In the genomic region with DNA sequence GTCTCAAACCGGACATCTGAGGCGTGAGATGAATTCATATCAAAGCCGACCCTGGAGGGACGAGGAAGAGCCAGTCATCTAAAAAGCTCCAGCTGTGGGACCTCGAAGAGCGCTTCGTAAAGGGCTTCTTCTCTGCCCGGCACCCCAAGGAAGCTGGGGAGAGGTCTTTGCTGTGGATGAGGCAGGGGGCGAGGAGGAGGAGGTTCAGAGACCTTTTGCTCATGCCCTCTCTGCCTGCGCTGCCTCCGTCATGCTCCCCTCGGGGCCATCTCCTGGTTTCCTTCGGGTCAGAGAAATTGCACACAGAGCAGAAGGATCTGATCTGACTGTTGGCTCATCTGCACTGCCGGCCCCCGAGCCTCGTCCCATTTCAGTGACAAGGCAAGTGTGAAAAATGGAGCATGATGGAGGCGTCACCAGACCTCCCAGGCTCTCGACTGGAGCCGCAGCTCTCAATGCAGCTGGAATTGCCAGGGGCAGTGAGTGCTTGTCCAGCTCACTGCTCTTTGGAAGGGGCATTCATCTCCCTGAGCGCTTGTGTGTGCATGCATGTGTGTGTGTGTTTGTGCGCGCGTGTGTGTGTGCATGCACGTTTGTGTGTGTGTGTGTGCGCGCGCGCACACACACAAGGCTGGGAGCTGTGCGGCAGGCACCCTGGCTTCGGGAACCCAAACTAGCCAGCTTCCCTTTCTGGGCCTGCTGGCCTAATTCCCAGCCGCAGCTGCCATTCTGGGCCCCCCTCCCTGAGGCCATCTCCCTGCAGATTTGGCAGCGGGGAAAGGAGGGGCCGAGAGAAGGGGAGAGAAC, we compare ENCODE assay signal across 8 cellular contexts. TPM values are rescaled to one million over a fixed set of nuclear protein-coding genes. Genes with fewer than 3 reads are reported as not detected.
DNase-seq lines count a peak whose midpoint lies in the region; ATAC-seq, FAIRE-seq and TF ChIP-seq lines count a peak whose summit lies in the region.

No MANE protein-coding gene starts in this region.

- H3K9ac ChIP-seq in kidney (ENCODE audit: low read length in 2 of 2): peak overlapping the region in 1 of 2 donors; percentile 19

- peaks cover 14% of the 10 kb centered on the region for H3K4me1 Mint-ChIP-seq in activated naive CD4-positive, alpha-beta T cell treated with anti-CD3 and anti-CD28 coated beads, Interleukin-2, amount 10 ng/mL, durations not matched to agents 7 days and 5 days

- H3K9me3 Mint-ChIP-seq in activated naive CD4-positive, alpha-beta T cell treated with anti-CD3 and anti-CD28 coated beads, Interleukin-2, amount 10 ng/mL, durations not matched to agents 7 days and 5 days: no peaks in the 10 kb centered on the region

- peaks cover 86% of the 10 kb centered on the region for H3K27me3 Mint-ChIP-seq in activated naive CD4-positive, alpha-beta T cell treated with anti-CD3 and anti-CD28 coated beads, Interleukin-2, amount 10 ng/mL, durations not matched to agents 7 days and 5 days

- DNase-seq in activated naive CD4-positive, alpha-beta T cell treated with anti-CD3 and anti-CD28 coated beads, Interleukin-2, amount 10 ng/mL, durations not matched to agents 7 days and 5 days: no peak
- DNase-seq in activated naive CD4-positive, alpha-beta T cell treated with Interleukin-2 at 50 U/mL for 16 hours: no peak
- DNase-seq in WERI-Rb-1: peak; percentile 60
- peak; percentile 58 for DNase-seq in kidney
- peak in 1 of 2 donors; percentile 22 for DNase-seq in uterus
- DNase-seq in HAP-1 (ENCODE audit: low spot score in 2 of 2): no peak

- H3K9me3 ChIP-seq in WERI-Rb-1 (ENCODE audit: severe bottlenecking) (no peaks in the 10 kb centered on the region), kidney (ENCODE audit: control insufficient read depth in 1 of 2, low read length in 2 of 2) (no peaks in the 10 kb centered on the region), uterus (no peaks in the 10 kb centered on the region), HAP-1 (no peaks in the 10 kb centered on the region)

- no peak for TF ChIP-seq POLR2A in uterus (IDR thresholded peaks at IDR 0.05)

- H3K4me3 Mint-ChIP-seq in activated naive CD4-positive, alpha-beta T cell treated with anti-CD3 and anti-CD28 coated beads, Interleukin-2, amount 10 ng/mL, durations not matched to agents 7 days and 5 days: peak overlapping the region; percentile 48

- ATAC-seq in HG03571 (IDR thresholded peaks at IDR 0.05; ENCODE audit: unreplicated experiment) (no peak), GM18498 (IDR thresholded peaks at IDR 0.05; ENCODE audit: unreplicated experiment) (no peak)

- H3K4me1 ChIP-seq in kidney (ENCODE audit: control insufficient read depth in 1 of 2, insufficient read depth in 1 of 2, low read depth in 1 of 2, low read length in 2 of 2): peaks cover 0 to 7% of the 10 kb centered on the region in 2 donors
- no peaks in the 10 kb centered on the region for H3K4me1 ChIP-seq in uterus
- peaks cover 10% of the 10 kb centered on the region for H3K4me1 ChIP-seq in HAP-1

- H3K36me3 Mint-ChIP-seq in activated naive CD4-positive, alpha-beta T cell treated with anti-CD3 and anti-CD28 coated beads, Interleukin-2, amount 10 ng/mL, durations not matched to agents 7 days and 5 days: no peaks in the 10 kb centered on the region

- no peak for TF ChIP-seq CTCF in WERI-Rb-1 (IDR thresholded peaks at IDR 0.05; ENCODE audit: low read depth, low read length)
- TF ChIP-seq CTCF in kidney (IDR thresholded peaks at IDR 0.05; ENCODE audit: borderline replicate concordance, extremely low read depth, insufficient read depth): no peak
- no peak for TF ChIP-seq CTCF in uterus (IDR thresholded peaks at IDR 0.05)

- H3K27ac Mint-ChIP-seq in activated naive CD4-positive, alpha-beta T cell treated with anti-CD3 and anti-CD28 coated beads, Interleukin-2, amount 10 ng/mL, durations not matched to agents 7 days and 5 days: no peak overlapping the region

- in situ Hi-C loops in HAP-1 (cut with MboI; ENCODE audit: low sequenced_read_pairs): loop anchor here (5.0 kb wide), 1 partner anchor 63 kb away; the partner anchor contains the start of gene UNC119B

- intact Hi-C loops in kidney (cut with DNase I) (loop anchor here (10.0 kb wide), 1 partner anchor 65 kb away; the partner anchor contains the start of gene UNC119B), uterus (cut with DNase I; ENCODE audit: low total_unique reads) (loop anchor here (5.0 kb wide), 1 partner anchor 63 kb away; the partner anchor contains the start of gene UNC119B)

- CTCF ChIA-PET in activated naive CD4-positive, alpha-beta T cell treated with anti-CD3 and anti-CD28 coated beads, Interleukin-2, amount 10 ng/mL, durations not matched to agents 7 days and 5 days (lab: Charles Lee): interaction anchor here (0.8 to 5.6 kb wide), 44 partner anchors 9 to 460 kb away, joined by 3 to 50 read pairs (median 5); partner anchors contain the start of genes ACADS, MLEC, PLA2G1B and POP5

- H3K4me3 ChIP-seq in WERI-Rb-1 (ENCODE audit: low read depth, low read length) (no peak overlapping the region), kidney (ENCODE audit: low read length in 2 of 2) (peak overlapping the region; percentile 26 to 37), uterus (peak overlapping the region; percentile 32 to 33), HAP-1 (no peak overlapping the region; the same call in 1 of the 2 replicates)

- no peak for FAIRE-seq in kidney (lab: Jason Lieb, UNC)

- H3K27me3 ChIP-seq in WERI-Rb-1 (ENCODE audit: insufficient read depth, low read depth, severe bottlenecking) (peaks cover 58% of the 10 kb centered on the region), uterus (no peaks in the 10 kb centered on the region), HAP-1 (ENCODE audit: low read depth) (no peaks in the 10 kb centered on the region)

- H3K36me3 ChIP-seq in WERI-Rb-1 (no peaks in the 10 kb centered on the region), kidney (ENCODE audit: control insufficient read depth in 1 of 2, insufficient read depth in 2 of 2, low read length in 2 of 2) (no peaks in the 10 kb centered on the region), uterus (no peaks in the 10 kb centered on the region), HAP-1 (replicated peaks) (no peaks in the 10 kb centered on the region)

- H3K27ac ChIP-seq in WERI-Rb-1 (no peak overlapping the region), kidney (ENCODE audit: low read depth in 2 of 2, low read length in 2 of 2) (no peak overlapping the region), uterus (peak overlapping the region; percentile 62 to 76)

RNA-seq across cellular contexts. Expression of gene CABP1, which starts 9.2 kb away (rescaled TPM):
- total RNA-seq in kidney: 2.0 TPM
- 24.1 TPM for polyA plus RNA-seq in kidney (ENCODE audit: insufficient read depth, low read depth, low replicate concordance)
- 1 to 10 TPM in 2 of 4 donors, under 1 TPM in 1, not detected in 1; 0.51 to 6.4 (median 2.1) TPM for total RNA-seq in uterus

RNA-seq across cellular contexts. Expression of gene MLEC, which starts 37.3 kb away (rescaled TPM):
- total RNA-seq in kidney (146 TPM), uterus (100 to 1,000 TPM in 1 of 4 donors, 10 to 100 TPM in 3; 15.6 to 108 (median 53.5) TPM)
- polyA plus RNA-seq in kidney (ENCODE audit: insufficient read depth, low read depth, low replicate concordance): 60.3 TPM

Comparison
In these comparisons a context has a peak if more than half of its experiments do, and no peak if none do; other contexts are left out.
1. DNase-seq: peak in WERI-Rb-1 (single experiment) and kidney (single experiment); none in activated naive CD4-positive, alpha-beta T cell treated with anti-CD3 and anti-CD28 coated beads, Interleukin-2, amount 10 ng/mL, durations not matched to agents 7 days and 5 days (single experiment), activated naive CD4-positive, alpha-beta T cell treated with Interleukin-2 at 50 U/mL for 16 hours (single experiment) and HAP-1 (0 of 2).
2. H3K27ac ChIP-seq: peak in uterus (2 of 2); none in WERI-Rb-1 (single experiment) and kidney (0 of 2).
3. H3K4me3 ChIP-seq: peak in kidney (2 of 2) and uterus (2 of 2); none in WERI-Rb-1 (single experiment) and HAP-1 (single experiment).